Comparison of ENCODE assay signal across 9 cellular contexts in genomic region chr3:15512173-15512572, GRCh38. TPM values are rescaled to one million over a fixed set of nuclear protein-coding genes. Genes with fewer than 3 reads are reported as not detected.
DNase-seq lines count a peak whose midpoint lies in the region; ATAC-seq, FAIRE-seq and TF ChIP-seq lines count a peak whose summit lies in the region.
"Had no signal": no experiment of that assay in that cellular context is flagged by ENCODE, and none has a peak within 500 bp of the region (broad histone marks: within the 10 kb centered on the region; RNA-seq: fewer than 3 reads in every experiment).

No MANE protein-coding gene starts in this region.

- peak overlapping the region in 2 of 7 donors; percentile 46 to 59 for H3K27ac Mint-ChIP-seq in CD14-positive monocyte

- H3K4me3 Mint-ChIP-seq in CD14-positive monocyte, result peak overlapping the region in 1 of 2 donors; percentile 5

- peaks cover 0 to 2% of the 10 kb centered on the region in 2 donors for H3K36me3 Mint-ChIP-seq in CD14-positive monocyte

- DNase-seq in NCI-H1105 (lab: John Stamatoyannopoulos, UW) (peak; percentile 85), NCI-H774 (lab: John Stamatoyannopoulos, UW) (peak; percentile 81), left ventricle myocardium inferior (peak; percentile 73), stromal cell of bone marrow (ENCODE audit: low read depth) (peak; percentile 25), CD14-positive monocyte (ENCODE audit: low spot score) (no peak), kidney (no peak)

- no peak for ATAC-seq in HG02610 (IDR thresholded peaks at IDR 0.05; ENCODE audit: unreplicated experiment)
- no peak for ATAC-seq in GM18517 (IDR thresholded peaks at IDR 0.05; ENCODE audit: unreplicated experiment)

- peaks cover 24% of the 10 kb centered on the region for H3K4me1 Mint-ChIP-seq in CD14-positive monocyte

- no peaks in the 10 kb centered on the region for H3K27me3 ChIP-seq in left ventricle myocardium inferior (ENCODE audit: low read depth)
- H3K27me3 ChIP-seq: SJSA1 had no signal

- H3K9ac ChIP-seq in kidney (ENCODE audit: low read length in 2 of 2), result no peak overlapping the region

- intact Hi-C loops in left ventricle myocardium inferior (cut with micrococcal nuclease) (no loop called here), CD14-positive monocyte (cut with micrococcal nuclease) (no loop called here), kidney (cut with DNase I) (no loop called here)

- TF ChIP-seq CTCF in left ventricle myocardium inferior (IDR thresholded peaks at IDR 0.05; ENCODE audit: borderline replicate concordance) (no peak), CD14-positive monocyte (IDR thresholded peaks at IDR 0.05) (no peak), kidney (IDR thresholded peaks at IDR 0.05; ENCODE audit: borderline replicate concordance, extremely low read depth, insufficient read depth) (no peak)

- no peaks in the 10 kb centered on the region for H3K9me3 ChIP-seq in left ventricle myocardium inferior (replicated peaks)
- no peaks in the 10 kb centered on the region for H3K9me3 ChIP-seq in kidney (ENCODE audit: control insufficient read depth in 1 of 2, low read length in 2 of 2)
- H3K9me3 ChIP-seq: SJSA1 had no signal

- no peaks in the 10 kb centered on the region for H3K36me3 ChIP-seq in left ventricle myocardium inferior
- H3K36me3 ChIP-seq in kidney (ENCODE audit: control insufficient read depth in 1 of 2, insufficient read depth in 2 of 2, low read length in 2 of 2), result no peaks in the 10 kb centered on the region
- H3K36me3 ChIP-seq: SJSA1 had no signal

- peak overlapping the region; percentile 65 for H3K27ac ChIP-seq in left ventricle myocardium inferior (replicated peaks)
- H3K27ac ChIP-seq in kidney (ENCODE audit: low read depth in 2 of 2, low read length in 2 of 2), result no peak overlapping the region
- H3K27ac ChIP-seq: SJSA1 had no signal

- H3K27me3 Mint-ChIP-seq in CD14-positive monocyte (ENCODE audit: low read depth in 3 of 3), result peaks cover 0 to 3% (median 0%) of the 10 kb centered on the region in 3 donors

- no peak for FAIRE-seq in kidney (lab: Jason Lieb, UNC)

- H3K4me1 ChIP-seq in left ventricle myocardium inferior (peaks cover 26% of the 10 kb centered on the region), kidney (ENCODE audit: control insufficient read depth in 1 of 2, insufficient read depth in 1 of 2, low read depth in 1 of 2, low read length in 2 of 2) (no peaks in the 10 kb centered on the region)
- H3K4me1 ChIP-seq: SJSA1 had no signal

- H3K4me3 ChIP-seq in left ventricle myocardium inferior (no peak overlapping the region), kidney (ENCODE audit: low read length in 2 of 2) (no peak overlapping the region)
- H3K4me3 ChIP-seq: SJSA1 had no signal

- no peaks in the 10 kb centered on the region for H3K9me3 Mint-ChIP-seq in CD14-positive monocyte

RNA-seq across cellular contexts. Expression of gene COLQ, which starts 9.3 kb away (rescaled TPM):
- total RNA-seq in left ventricle myocardium inferior (14.9 TPM), kidney (4.3 TPM)
- polyA plus RNA-seq in CD14-positive monocyte (under 1 TPM; 0.23 to 0.73 TPM), kidney (ENCODE audit: insufficient read depth, low read depth, low replicate concordance) (1.2 TPM)

Comparison
In these comparisons a context has a peak if more than half of its experiments do, and no peak if none do; other contexts are left out.
1. DNase-seq: peak in NCI-H1105 (single experiment), NCI-H774 (single experiment), left ventricle myocardium inferior (single experiment) and stromal cell of bone marrow (single experiment); none in CD14-positive monocyte (single experiment) and kidney (single experiment).